ENCODE assay signal across 2 cellular contexts in the genomic region with DNA sequence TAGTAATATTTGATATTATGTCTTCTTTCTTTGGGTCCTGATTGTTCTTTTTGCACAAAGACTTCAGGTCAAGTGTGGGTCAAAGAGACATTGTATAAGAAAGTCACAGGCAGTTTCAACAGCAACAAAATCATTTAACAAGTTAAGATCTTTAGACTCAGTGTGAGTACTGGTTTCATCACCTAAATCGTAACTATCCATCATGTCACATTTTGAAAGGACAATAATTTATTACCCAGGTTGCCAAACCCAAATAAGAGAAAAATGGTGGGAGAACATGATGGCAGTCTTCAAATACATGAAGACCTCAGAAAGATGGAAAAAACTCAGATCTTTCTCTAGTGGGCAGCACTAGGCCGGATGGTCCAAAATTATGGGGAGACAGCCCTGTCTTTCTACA.
TF ChIP-seq lines count a peak whose summit lies in the region.

No MANE protein-coding gene starts in this region.

TF ChIP-seq in HEK293T, 16 proteins besides CTCF, POLR2A, EP300 and RAD21 (continued from another document):
- TF ChIP-seq CTBP1 (IDR thresholded peaks at IDR 0.05; ENCODE audit: borderline replicate concordance) (no peak), SUZ12 (IDR thresholded peaks at IDR 0.05) (no peak), HDGF (IDR thresholded peaks at IDR 0.05; ENCODE audit: borderline replicate concordance) (no peak)

TF ChIP-seq in K562, 482 proteins besides CTCF, POLR2A, EP300 and RAD21 (continued from another document):
- TF ChIP-seq, protein P1, sequence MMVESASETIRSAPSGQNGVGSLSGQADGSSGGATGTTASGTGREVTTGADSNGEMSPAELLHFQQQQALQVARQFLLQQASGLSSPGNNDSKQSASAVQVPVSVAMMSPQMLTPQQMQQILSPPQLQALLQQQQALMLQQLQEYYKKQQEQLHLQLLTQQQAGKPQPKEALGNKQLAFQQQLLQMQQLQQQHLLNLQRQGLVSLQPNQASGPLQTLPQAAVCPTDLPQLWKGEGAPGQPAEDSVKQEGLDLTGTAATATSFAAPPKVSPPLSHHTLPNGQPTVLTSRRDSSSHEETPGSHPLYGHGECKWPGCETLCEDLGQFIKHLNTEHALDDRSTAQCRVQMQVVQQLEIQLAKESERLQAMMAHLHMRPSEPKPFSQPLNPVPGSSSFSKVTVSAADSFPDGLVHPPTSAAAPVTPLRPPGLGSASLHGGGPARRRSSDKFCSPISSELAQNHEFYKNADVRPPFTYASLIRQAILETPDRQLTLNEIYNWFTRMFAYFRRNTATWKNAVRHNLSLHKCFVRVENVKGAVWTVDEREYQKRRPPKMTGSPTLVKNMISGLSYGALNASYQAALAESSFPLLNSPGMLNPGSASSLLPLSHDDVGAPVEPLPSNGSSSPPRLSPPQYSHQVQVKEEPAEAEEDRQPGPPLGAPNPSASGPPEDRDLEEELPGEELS (CRISPR knock-in tag; IDR thresholded peaks at IDR 0.05; ENCODE audit: borderline replicate concordance), result no peak
- TF ChIP-seq ZFP1 (CRISPR knock-in tag; IDR thresholded peaks at IDR 0.05) (no peak), LARP7 (IDR thresholded peaks at IDR 0.05) (no peak), HNRNPK (IDR thresholded peaks at IDR 0.05; ENCODE audit: low read depth, low read length, poor library complexity, severe bottlenecking) (no peak), MEIS2 (IDR thresholded peaks at IDR 0.05; ENCODE audit: partially characterized antibody) (peak; percentile 77), ZNF165 (CRISPR knock-in tag; IDR thresholded peaks at IDR 0.05; ENCODE audit: borderline replicate concordance) (no peak), NFE2 (IDR thresholded peaks at IDR 0.05; ENCODE audit: low read depth) (no peak)
- TF ChIP-seq, protein P2, sequence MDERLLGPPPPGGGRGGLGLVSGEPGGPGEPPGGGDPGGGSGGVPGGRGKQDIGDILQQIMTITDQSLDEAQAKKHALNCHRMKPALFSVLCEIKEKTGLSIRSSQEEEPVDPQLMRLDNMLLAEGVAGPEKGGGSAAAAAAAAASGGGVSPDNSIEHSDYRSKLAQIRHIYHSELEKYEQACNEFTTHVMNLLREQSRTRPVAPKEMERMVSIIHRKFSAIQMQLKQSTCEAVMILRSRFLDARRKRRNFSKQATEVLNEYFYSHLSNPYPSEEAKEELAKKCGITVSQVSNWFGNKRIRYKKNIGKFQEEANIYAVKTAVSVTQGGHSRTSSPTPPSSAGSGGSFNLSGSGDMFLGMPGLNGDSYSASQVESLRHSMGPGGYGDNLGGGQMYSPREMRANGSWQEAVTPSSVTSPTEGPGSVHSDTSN (CRISPR knock-in tag; IDR thresholded peaks at IDR 0.05; ENCODE audit: low read depth), result no peak
- TF ChIP-seq, protein P2 (tag; conservative IDR thresholded peaks at IDR 0.05; ENCODE audit: low read depth), result peak; percentile 84
- TF ChIP-seq, protein P3, sequence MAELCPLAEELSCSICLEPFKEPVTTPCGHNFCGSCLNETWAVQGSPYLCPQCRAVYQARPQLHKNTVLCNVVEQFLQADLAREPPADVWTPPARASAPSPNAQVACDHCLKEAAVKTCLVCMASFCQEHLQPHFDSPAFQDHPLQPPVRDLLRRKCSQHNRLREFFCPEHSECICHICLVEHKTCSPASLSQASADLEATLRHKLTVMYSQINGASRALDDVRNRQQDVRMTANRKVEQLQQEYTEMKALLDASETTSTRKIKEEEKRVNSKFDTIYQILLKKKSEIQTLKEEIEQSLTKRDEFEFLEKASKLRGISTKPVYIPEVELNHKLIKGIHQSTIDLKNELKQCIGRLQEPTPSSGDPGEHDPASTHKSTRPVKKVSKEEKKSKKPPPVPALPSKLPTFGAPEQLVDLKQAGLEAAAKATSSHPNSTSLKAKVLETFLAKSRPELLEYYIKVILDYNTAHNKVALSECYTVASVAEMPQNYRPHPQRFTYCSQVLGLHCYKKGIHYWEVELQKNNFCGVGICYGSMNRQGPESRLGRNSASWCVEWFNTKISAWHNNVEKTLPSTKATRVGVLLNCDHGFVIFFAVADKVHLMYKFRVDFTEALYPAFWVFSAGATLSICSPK (IDR thresholded peaks at IDR 0.05; ENCODE audit: borderline replicate concordance), result no peak
- TF ChIP-seq, protein P4, sequence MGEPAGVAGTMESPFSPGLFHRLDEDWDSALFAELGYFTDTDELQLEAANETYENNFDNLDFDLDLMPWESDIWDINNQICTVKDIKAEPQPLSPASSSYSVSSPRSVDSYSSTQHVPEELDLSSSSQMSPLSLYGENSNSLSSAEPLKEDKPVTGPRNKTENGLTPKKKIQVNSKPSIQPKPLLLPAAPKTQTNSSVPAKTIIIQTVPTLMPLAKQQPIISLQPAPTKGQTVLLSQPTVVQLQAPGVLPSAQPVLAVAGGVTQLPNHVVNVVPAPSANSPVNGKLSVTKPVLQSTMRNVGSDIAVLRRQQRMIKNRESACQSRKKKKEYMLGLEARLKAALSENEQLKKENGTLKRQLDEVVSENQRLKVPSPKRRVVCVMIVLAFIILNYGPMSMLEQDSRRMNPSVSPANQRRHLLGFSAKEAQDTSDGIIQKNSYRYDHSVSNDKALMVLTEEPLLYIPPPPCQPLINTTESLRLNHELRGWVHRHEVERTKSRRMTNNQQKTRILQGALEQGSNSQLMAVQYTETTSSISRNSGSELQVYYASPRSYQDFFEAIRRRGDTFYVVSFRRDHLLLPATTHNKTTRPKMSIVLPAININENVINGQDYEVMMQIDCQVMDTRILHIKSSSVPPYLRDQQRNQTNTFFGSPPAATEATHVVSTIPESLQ (CRISPR knock-in tag; IDR thresholded peaks at IDR 0.05), result no peak
